In the genomic region with DNA sequence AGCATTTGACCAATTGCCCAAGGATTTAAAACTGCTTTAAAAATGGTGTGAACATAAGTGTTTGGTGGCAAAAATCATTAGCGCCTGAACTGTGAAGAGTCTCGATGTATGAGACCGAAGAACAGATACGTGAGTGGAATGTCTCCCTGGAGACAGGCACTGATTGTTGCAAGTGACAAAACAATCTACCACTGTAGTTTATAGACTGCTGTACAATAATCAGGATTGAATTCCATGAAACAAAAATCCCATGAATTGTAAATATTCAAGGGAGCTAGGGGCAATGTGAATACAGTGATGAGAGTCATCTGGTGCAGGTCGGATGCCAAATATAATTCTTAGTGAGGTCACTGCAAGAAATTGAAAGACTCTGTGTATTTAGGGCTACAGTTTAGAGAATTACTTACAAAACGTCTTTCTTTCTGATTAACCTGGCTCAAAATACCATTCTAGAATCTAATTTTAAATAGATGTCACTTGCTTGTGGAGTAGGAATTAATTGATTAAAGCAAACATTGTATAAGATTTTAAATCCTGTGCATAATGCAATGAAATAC, we compare ENCODE assay signal across 14 cellular contexts.
DNase-seq lines count a peak whose midpoint lies in the region; ATAC-seq and TF ChIP-seq lines count a peak whose summit lies in the region.
"Had no signal": no experiment of that assay in that cellular context is flagged by ENCODE, and none has a peak within 500 bp of the region (broad histone marks: within the 10 kb centered on the region; RNA-seq: fewer than 3 reads in every experiment).

No MANE protein-coding gene starts in this region.

- H3K27ac ChIP-seq in neural progenitor cell = no peak overlapping the region
- H3K27ac ChIP-seq: BLaER1 treated with 17β-estradiol and CSF1 and Interleukin-3, amounts not matched to agents 10 nM and 100 nM; GM23248 had no signal

- H2AFZ ChIP-seq in neural progenitor cell (replicated peaks) = peak overlapping the region; percentile 2
- H2AFZ ChIP-seq: GM23248 had no signal

- no peak overlapping the region for H3K4me3 ChIP-seq in neural progenitor cell
- H3K4me3 ChIP-seq: BLaER1 treated with 17β-estradiol and CSF1 and Interleukin-3, amounts not matched to agents 10 nM and 100 nM; GM23248 had no signal

- H3F3A ChIP-seq in neural progenitor cell (ENCODE audit: low read depth) = no peaks in the 10 kb centered on the region

- H3K27ac Mint-ChIP-seq in neural progenitor cell = no peak overlapping the region
- H3K27ac Mint-ChIP-seq: CD4-positive, CD25-positive, alpha-beta regulatory T cell had no signal

- no peaks in the 10 kb centered on the region for H3K36me3 Mint-ChIP-seq in neural progenitor cell
- H3K36me3 Mint-ChIP-seq: CD4-positive, CD25-positive, alpha-beta regulatory T cell had no signal

- no peaks in the 10 kb centered on the region for H3K4me1 Mint-ChIP-seq in neural progenitor cell
- H3K4me1 Mint-ChIP-seq: CD4-positive, CD25-positive, alpha-beta regulatory T cell had no signal

- no peaks in the 10 kb centered on the region for H3K27me3 Mint-ChIP-seq in neural progenitor cell (ENCODE audit: insufficient read depth, low read depth)
- H3K27me3 Mint-ChIP-seq: CD4-positive, CD25-positive, alpha-beta regulatory T cell had no signal

- no peak overlapping the region for H3K4me3 Mint-ChIP-seq in neural progenitor cell
- H3K4me3 Mint-ChIP-seq: CD4-positive, CD25-positive, alpha-beta regulatory T cell had no signal

- H4K20me1 ChIP-seq in neural progenitor cell (ENCODE audit: low read depth) = no peaks in the 10 kb centered on the region
- H4K20me1 ChIP-seq: BLaER1 treated with 17β-estradiol and CSF1 and Interleukin-3, amounts not matched to agents 10 nM and 100 nM had no signal

- TF ChIP-seq CTCF in neural progenitor cell (IDR thresholded peaks at IDR 0.05) = no peak

- H3K4me1 ChIP-seq in neural progenitor cell = no peaks in the 10 kb centered on the region
- H3K4me1 ChIP-seq: BLaER1 treated with 17β-estradiol and CSF1 and Interleukin-3, amounts not matched to agents 10 nM and 100 nM had no signal

- no peak overlapping the region for H3K9ac ChIP-seq in neural progenitor cell
- H3K9ac ChIP-seq: BLaER1 treated with 17β-estradiol and CSF1 and Interleukin-3, amounts not matched to agents 10 nM and 100 nM; GM23248 had no signal

- peak; percentile 26 for ATAC-seq in left ventricle myocardium superior
- ATAC-seq in left cardiac atrium = no peak
- ATAC-seq in GM21737 (IDR thresholded peaks at IDR 0.05; ENCODE audit: unreplicated experiment) = no peak

- H3K79me2 ChIP-seq in neural progenitor cell (ENCODE audit: low read depth) = no peaks in the 10 kb centered on the region

- no peak overlapping the region for H3K4me2 ChIP-seq in neural progenitor cell
- H3K4me2 ChIP-seq: BLaER1 treated with 17β-estradiol and CSF1 and Interleukin-3, amounts not matched to agents 10 nM and 100 nM had no signal

- DNase-seq in left ventricle myocardium superior (no peak), left cardiac atrium (no peak), globus pallidus (ENCODE audit: low spot score) (peak; percentile 16), neural progenitor cell (ENCODE audit: low spot score) (no peak), activated gamma-delta T cell treated with Interleukin-2 at 50 U/mL for 16 hours (no peak), SKM-1 treated with dmso at 0.1 percent for 144 hours (lab: John Stamatoyannopoulos, UW; ENCODE audit: unreplicated experiment) (no peak)
- DNase-seq: ACHN; CD4-positive, CD25-positive, alpha-beta regulatory T cell; DMS53; GF-D8; GM23248; H7 had no signal

- H3K36me3 ChIP-seq in neural progenitor cell = no peaks in the 10 kb centered on the region
- H3K36me3 ChIP-seq: BLaER1 treated with 17β-estradiol and CSF1 and Interleukin-3, amounts not matched to agents 10 nM and 100 nM had no signal

- intact Hi-C loops in left ventricle myocardium superior (cut with micrococcal nuclease) = no loop called here
- intact Hi-C loops in left cardiac atrium (cut with DNase I) = no loop called here

- H3K27me3 ChIP-seq in neural progenitor cell = no peaks in the 10 kb centered on the region
- H3K27me3 ChIP-seq: BLaER1 treated with 17β-estradiol and CSF1 and Interleukin-3, amounts not matched to agents 10 nM and 100 nM had no signal

- no peaks in the 10 kb centered on the region for H3K9me3 Mint-ChIP-seq in neural progenitor cell

- H3K9me3 ChIP-seq in neural progenitor cell (ENCODE audit: low read depth) = no peaks in the 10 kb centered on the region
- H3K9me3 ChIP-seq: BLaER1 treated with 17β-estradiol and CSF1 and Interleukin-3, amounts not matched to agents 10 nM and 100 nM had no signal
